ENCODE assay signal across 8 cellular contexts in genomic region chr5:181053760-181054122, GRCh38. TPM values are rescaled to one million over a fixed set of nuclear protein-coding genes. Genes with fewer than 3 reads are reported as not detected.
DNase-seq lines count a peak whose midpoint lies in the region; ATAC-seq and TF ChIP-seq lines count a peak whose summit lies in the region.

No MANE protein-coding gene starts in this region.

- H3K36me3 ChIP-seq in ascending aorta (no peaks in the 10 kb centered on the region), thymus (ENCODE audit: control insufficient read depth, insufficient read depth) (no peaks in the 10 kb centered on the region)

- peak overlapping the region; percentile 51 for H3K4me3 Mint-ChIP-seq in activated CD8-positive, alpha-beta memory T cell treated with anti-CD3 and anti-CD28 coated beads, Interleukin-2, amount 10 ng/mL, durations not matched to agents 7 days and 5 days

- peak; percentile 16 for ATAC-seq in activated CD8-positive, alpha-beta memory T cell treated with anti-CD3 and anti-CD28 coated beads, Interleukin-2, amount 10 ng/mL, durations not matched to agents 7 days and 5 days
- ATAC-seq in left lobe of liver (peak; percentile 40), GM18858 (IDR thresholded peaks at IDR 0.05; ENCODE audit: unreplicated experiment) (no peak)

- H3K9me3 Mint-ChIP-seq in activated CD8-positive, alpha-beta memory T cell treated with anti-CD3 and anti-CD28 coated beads, Interleukin-2, amount 10 ng/mL, durations not matched to agents 7 days and 5 days (ENCODE audit: low read depth): no peaks in the 10 kb centered on the region

- H3K27ac ChIP-seq in ascending aorta (no peak overlapping the region), thymus (ENCODE audit: low read depth) (no peak overlapping the region)

- H3K27ac Mint-ChIP-seq in activated CD8-positive, alpha-beta memory T cell treated with anti-CD3 and anti-CD28 coated beads, Interleukin-2, amount 10 ng/mL, durations not matched to agents 7 days and 5 days: no peak overlapping the region

- WGBS in thymus: 4% methylated on average over 23 of the region's 23 CpGs

- H3K9me3 ChIP-seq in ascending aorta (no peaks in the 10 kb centered on the region), thymus (ENCODE audit: control insufficient read depth) (no peaks in the 10 kb centered on the region)

- peaks cover 10% of the 10 kb centered on the region for H3K4me1 Mint-ChIP-seq in activated CD8-positive, alpha-beta memory T cell treated with anti-CD3 and anti-CD28 coated beads, Interleukin-2, amount 10 ng/mL, durations not matched to agents 7 days and 5 days

- intact Hi-C loops in ascending aorta (cut with DNase I): no loop called here

- H3K27me3 ChIP-seq in ascending aorta (peaks cover 9% of the 10 kb centered on the region), thymus (ENCODE audit: control insufficient read depth, insufficient read depth) (peaks cover 73% of the 10 kb centered on the region)

- CTCF ChIA-PET in activated CD8-positive, alpha-beta memory T cell treated with anti-CD3 and anti-CD28 coated beads, Interleukin-2, amount 10 ng/mL, durations not matched to agents 7 days and 5 days (lab: Charles Lee): no interaction called here

- H3K36me3 Mint-ChIP-seq in activated CD8-positive, alpha-beta memory T cell treated with anti-CD3 and anti-CD28 coated beads, Interleukin-2, amount 10 ng/mL, durations not matched to agents 7 days and 5 days: peaks cover 4% of the 10 kb centered on the region

- peak; percentile 39 for DNase-seq in activated CD8-positive, alpha-beta memory T cell treated with anti-CD3 and anti-CD28 coated beads, Interleukin-2, amount 10 ng/mL, durations not matched to agents 7 days and 5 days
- no peak for DNase-seq in activated CD8-positive, alpha-beta memory T cell treated with anti-CD3 and anti-CD28 coated beads, Interleukin-2, amount 50 U/mL, for 48 hours
- DNase-seq in ascending aorta (ENCODE audit: low spot score in 2 of 2): no peak
- no peak for DNase-seq in left lobe of liver (ENCODE audit: low spot score)
- DNase-seq in cerebellum (ENCODE audit: low spot score): no peak
- no peak for DNase-seq in AG08396 (ENCODE audit: low spot score)

- TF ChIP-seq CTCF in ascending aorta (IDR thresholded peaks at IDR 0.05): no peak

- peaks cover 0 to 8% of the 10 kb centered on the region in 2 donors for H3K4me1 ChIP-seq in ascending aorta
- H3K4me1 ChIP-seq in thymus (ENCODE audit: control insufficient read depth, insufficient read depth, low read length): no peaks in the 10 kb centered on the region

- peaks cover 80% of the 10 kb centered on the region for H3K27me3 Mint-ChIP-seq in activated CD8-positive, alpha-beta memory T cell treated with anti-CD3 and anti-CD28 coated beads, Interleukin-2, amount 10 ng/mL, durations not matched to agents 7 days and 5 days

- H3K4me3 ChIP-seq in ascending aorta: peak overlapping the region; percentile 65 to 68
- H3K4me3 ChIP-seq in thymus (ENCODE audit: low read length): peak overlapping the region; percentile 48

RNA-seq across cellular contexts. Expression of gene BTNL9, which starts 13.7 kb away (rescaled TPM):
- not detected for total RNA-seq in activated CD8-positive, alpha-beta memory T cell treated with anti-CD3 and anti-CD28 coated beads, Interleukin-2, amount 10 ng/mL, durations not matched to agents 7 days and 5 days
- 105 TPM for total RNA-seq in ascending aorta
- 8.8 TPM for total RNA-seq in left lobe of liver
- 45.2 TPM for polyA plus RNA-seq in thymus
- 4.1 TPM for total RNA-seq in cerebellum

Comparison
In these comparisons a context has a peak if more than half of its experiments do, and no peak if none do; other contexts are left out.
1. RNA of gene BTNL9, which starts 13.7 kb away (total RNA-seq): 105 TPM in ascending aorta (single experiment); 8.8 TPM in left lobe of liver (single experiment), 4.1 TPM in cerebellum (single experiment) and not detected in activated CD8-positive, alpha-beta memory T cell treated with anti-CD3 and anti-CD28 coated beads, Interleukin-2, amount 10 ng/mL, durations not matched to agents 7 days and 5 days; every median in the first group is over 10 times any median in the second.